ENCODE assay signal across 9 cellular contexts in genomic region chr11:64153831-64154230, GRCh38. TPM values are rescaled to one million over a fixed set of nuclear protein-coding genes. Genes with fewer than 3 reads are reported as not detected.
"Had no signal": no experiment of that assay in that cellular context is flagged by ENCODE, and none has a peak within 500 bp of the region (broad histone marks: within the 10 kb centered on the region; RNA-seq: fewer than 3 reads in every experiment).

No MANE protein-coding gene starts in this region.

- H3K9me3 Mint-ChIP-seq: activated CD8-positive, alpha-beta T cell treated with anti-CD3 and anti-CD28 coated beads for 36 hours; activated T-helper 17 cell treated with anti-CD3 and anti-CD28 coated beads, Interleukin-2, amount 50 U/mL, for 72 hours; dendritic cell treated with granulocyte-macrophage colony-stimulating factor and Interleukin-4, amounts not matched to agents 40 ng/mL and 50 ng/mL, for 4 days; memory B cell had no signal

- H3K36me3 ChIP-seq: breast epithelium had no signal

- H3K27me3 ChIP-seq: breast epithelium, tibial artery had no signal

- DNase-seq: stimulated activated CD4-positive, alpha-beta T cell treated with anti-CD3 and anti-CD28 coated beads, Interleukin-12 subunit alpha, Interleukin-12 subunit beta, amount 100 ng/mL, for 4 hours; tibial artery had no signal

- H3K27ac Mint-ChIP-seq: activated CD8-positive, alpha-beta T cell treated with anti-CD3 and anti-CD28 coated beads for 36 hours; activated T-helper 17 cell treated with anti-CD3 and anti-CD28 coated beads, Interleukin-2, amount 50 U/mL, for 72 hours; dendritic cell treated with granulocyte-macrophage colony-stimulating factor and Interleukin-4, amounts not matched to agents 40 ng/mL and 50 ng/mL, for 4 days; memory B cell had no signal

- H3K4me1 Mint-ChIP-seq: activated T-helper 17 cell treated with anti-CD3 and anti-CD28 coated beads, Interleukin-2, amount 50 U/mL, for 72 hours had no signal

- H2AFZ ChIP-seq: parathyroid adenoma had no signal

- H3K9me3 ChIP-seq: breast epithelium, tibial artery had no signal

- H3K4me3 ChIP-seq: breast epithelium, tibial artery had no signal

- H3K9ac ChIP-seq: parathyroid adenoma had no signal

- H3K36me3 Mint-ChIP-seq: memory B cell had no signal

- H3K4me3 Mint-ChIP-seq: activated CD8-positive, alpha-beta T cell treated with anti-CD3 and anti-CD28 coated beads for 36 hours; activated T-helper 17 cell treated with anti-CD3 and anti-CD28 coated beads, Interleukin-2, amount 50 U/mL, for 72 hours; dendritic cell treated with granulocyte-macrophage colony-stimulating factor and Interleukin-4, amounts not matched to agents 40 ng/mL and 50 ng/mL, for 4 days; memory B cell had no signal

- H3K27me3 Mint-ChIP-seq: activated CD8-positive, alpha-beta T cell treated with anti-CD3 and anti-CD28 coated beads for 36 hours; activated T-helper 17 cell treated with anti-CD3 and anti-CD28 coated beads, Interleukin-2, amount 50 U/mL, for 72 hours had no signal

- H3K4me1 ChIP-seq: breast epithelium, parathyroid adenoma had no signal

- H3K79me2 ChIP-seq: parathyroid adenoma had no signal

- H3K27ac ChIP-seq: breast epithelium, parathyroid adenoma, tibial artery had no signal

RNA-seq across cellular contexts. Expression of gene FERMT3, which starts 52.7 kb away (rescaled TPM):
- total RNA-seq: renal cortical epithelial cell had no signal
